Comparison of ENCODE assay signal across 25 cellular contexts in the genomic region with DNA sequence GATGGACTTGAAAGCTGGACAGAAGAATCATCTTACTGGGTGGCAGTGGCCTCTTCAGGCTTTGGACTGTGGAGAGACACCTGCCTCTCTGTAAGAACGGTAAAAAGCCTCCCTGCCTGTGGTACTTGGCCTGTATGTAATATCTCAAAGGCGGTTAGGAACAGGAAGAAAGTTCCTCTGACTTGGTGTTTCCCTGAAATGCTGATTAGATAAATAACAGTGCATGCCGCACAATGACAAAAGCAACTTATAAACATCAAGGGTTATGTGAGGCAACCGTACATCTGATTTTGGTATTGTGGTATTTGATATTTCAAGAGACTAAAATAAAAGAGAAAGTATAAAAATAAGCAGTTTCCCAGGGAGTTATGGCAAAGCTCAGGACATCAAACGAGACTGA.
"Had no signal": no experiment of that assay in that cellular context is flagged by ENCODE, and none has a peak within 500 bp of the region (broad histone marks: within the 10 kb centered on the region; RNA-seq: fewer than 3 reads in every experiment).

No MANE protein-coding gene starts in this region.

- DNase-seq: colonic mucosa; effector CD8-positive, alpha-beta T cell; endodermal cell; foreskin keratinocyte; heart left ventricle; hippocampal formation; sigmoid colon; stimulated activated CD4-positive, alpha-beta T cell treated with anti-CD3 and anti-CD28 coated beads, Interleukin-4, amount 100 ng/mL, for 4 hours; stimulated activated naive CD8-positive, alpha-beta T cell treated with anti-CD3 and anti-CD28 coated beads, Interleukin-15, Interleukin-2, amounts not matched to agents 100 U/mL and 50 U/mL, for 24 hours; substantia nigra; testis; tibial artery; upper lobe of left lung had no signal

- H3K9ac ChIP-seq: parathyroid adenoma had no signal

- H3K36me3 Mint-ChIP-seq: memory B cell; natural killer cell treated with Interleukin-12 subunit alpha and Interleukin-12 subunit beta and Interleukin-15 and Interleukin-18, amount 100 ng/mL, for 72 hours; stimulated activated memory B cell treated with anti-CD40 and anti-IgM and Interleukin-4, amounts not matched to agents 10 μg/mL and 1 μg/mL and 100 μg/mL, for 72 hours had no signal

- H3K4me1 Mint-ChIP-seq: endodermal cell; memory B cell; neural crest cell; stimulated activated memory B cell treated with anti-CD40 and anti-IgM and Interleukin-4, amounts not matched to agents 10 μg/mL and 1 μg/mL and 100 μg/mL, for 72 hours had no signal

- H3K4me3 Mint-ChIP-seq: dendritic cell treated with granulocyte-macrophage colony-stimulating factor and Interleukin-4, amounts not matched to agents 40 ng/mL and 50 ng/mL, for 4 days; endodermal cell; memory B cell; natural killer cell treated with Interleukin-12 subunit alpha and Interleukin-12 subunit beta and Interleukin-15 and Interleukin-18, amount 100 ng/mL, for 72 hours; neural crest cell; stimulated activated memory B cell treated with anti-CD40 and anti-IgM and Interleukin-4, amounts not matched to agents 10 μg/mL and 1 μg/mL and 100 μg/mL, for 72 hours had no signal

- H2AFZ ChIP-seq: parathyroid adenoma had no signal

- H3K4me3 ChIP-seq: colonic mucosa, gastroesophageal sphincter, heart left ventricle, lung, prostate gland, right atrium auricular region, sigmoid colon, testis, tibial artery, upper lobe of left lung had no signal

- H3K27ac Mint-ChIP-seq: dendritic cell treated with granulocyte-macrophage colony-stimulating factor and Interleukin-4, amounts not matched to agents 40 ng/mL and 50 ng/mL, for 4 days; endodermal cell; memory B cell; natural killer cell treated with Interleukin-12 subunit alpha and Interleukin-12 subunit beta and Interleukin-15 and Interleukin-18, amount 100 ng/mL, for 72 hours; stimulated activated memory B cell treated with anti-CD40 and anti-IgM and Interleukin-4, amounts not matched to agents 10 μg/mL and 1 μg/mL and 100 μg/mL, for 72 hours had no signal

- H3K27ac ChIP-seq: colonic mucosa, epithelial cell of prostate, gastroesophageal sphincter, heart left ventricle, neutrophil, parathyroid adenoma, prostate gland, right atrium auricular region, sigmoid colon, testis, tibial artery had no signal

- H3K36me3 ChIP-seq: colonic mucosa, gastroesophageal sphincter, heart left ventricle, neutrophil, prostate gland, right atrium auricular region, sigmoid colon, tibial artery, upper lobe of left lung had no signal

- H3K9me3 Mint-ChIP-seq: dendritic cell treated with granulocyte-macrophage colony-stimulating factor and Interleukin-4, amounts not matched to agents 40 ng/mL and 50 ng/mL, for 4 days; endodermal cell; memory B cell; natural killer cell treated with Interleukin-12 subunit alpha and Interleukin-12 subunit beta and Interleukin-15 and Interleukin-18, amount 100 ng/mL, for 72 hours; neural crest cell; stimulated activated memory B cell treated with anti-CD40 and anti-IgM and Interleukin-4, amounts not matched to agents 10 μg/mL and 1 μg/mL and 100 μg/mL, for 72 hours had no signal

- H3K27me3 Mint-ChIP-seq: dendritic cell treated with granulocyte-macrophage colony-stimulating factor and Interleukin-4, amounts not matched to agents 40 ng/mL and 50 ng/mL, for 4 days had no signal

- H3K79me2 ChIP-seq: parathyroid adenoma had no signal

- H3K4me1 ChIP-seq: colonic mucosa, gastroesophageal sphincter, heart left ventricle, parathyroid adenoma, prostate gland, right atrium auricular region, sigmoid colon, testis, tibial artery, upper lobe of left lung had no signal

- H3K9me3 ChIP-seq: colonic mucosa, gastroesophageal sphincter, heart left ventricle, neutrophil, prostate gland, right atrium auricular region, sigmoid colon, testis, tibial artery, upper lobe of left lung had no signal

- H3K27me3 ChIP-seq: colonic mucosa, foreskin keratinocyte, gastroesophageal sphincter, heart left ventricle, neutrophil, right atrium auricular region, sigmoid colon, testis, tibial artery, upper lobe of left lung had no signal
